Comparison of ENCODE assay signal across 11 cellular contexts in genomic region chr7:155804431-155804831, GRCh38. TPM values are rescaled to one million over a fixed set of nuclear protein-coding genes. Genes with fewer than 3 reads are reported as not detected.
DNase-seq lines count a peak whose midpoint lies in the region; ATAC-seq and TF ChIP-seq lines count a peak whose summit lies in the region.
"Had no signal": no experiment of that assay in that cellular context is flagged by ENCODE, and none has a peak within 500 bp of the region (broad histone marks: within the 10 kb centered on the region; RNA-seq: fewer than 3 reads in every experiment).

No MANE protein-coding gene starts in this region.

- CTCF ChIA-PET in activated CD8-positive, alpha-beta T cell treated with anti-CD3 and anti-CD28 coated beads for 36 hours (lab: Charles Lee), result interaction anchor here (1.4 kb wide), 1 partner anchor 8 kb away, joined by 3 read pairs; the partner anchor contains the start of gene SHH
- CTCF ChIA-PET in activated CD8-positive, alpha-beta T cell treated with anti-CD3 and anti-CD28 coated beads, Interleukin-2, amount 10 ng/mL, durations not matched to agents 7 days and 5 days (lab: Charles Lee), result no interaction called here
- CTCF ChIA-PET in PC-9 (lab: Charles Lee), result no interaction called here

- peak overlapping the region; percentile 71 for H3K4me2 ChIP-seq in PC-9

- POLR2A ChIA-PET in activated CD8-positive, alpha-beta T cell treated with anti-CD3 and anti-CD28 coated beads for 36 hours (lab: Charles Lee), result no interaction called here
- POLR2A ChIA-PET in activated CD8-positive, alpha-beta T cell treated with anti-CD3 and anti-CD28 coated beads, Interleukin-2, amount 10 ng/mL, durations not matched to agents 7 days and 5 days (lab: Charles Lee), result no interaction called here
- POLR2A ChIA-PET in PC-9 (lab: Charles Lee; ENCODE audit: unreplicated experiment), result no interaction called here

- intact Hi-C loops in activated CD8-positive, alpha-beta T cell treated with anti-CD3 and anti-CD28 coated beads for 36 hours (cut with micrococcal nuclease), result loop anchor here (10.0 kb wide), 3 partner anchors 300 to 1210 kb away; partner anchors contain the start of gene MNX1
- intact Hi-C loops in PC-9 (cut with micrococcal nuclease; ENCODE audit: unreplicated experiment), result loop anchor here (10.0 kb wide), 2 partner anchors 840 to 1330 kb away; partner anchors contain the start of genes RNF32 and UBE3C

- no peaks in the 10 kb centered on the region for H4K20me1 ChIP-seq in PC-9 (ENCODE audit: insufficient read depth)

- BruUV-seq in PC-9 (replicated peaks; lab: Mats Ljungman, UMichigan), result no TSS peak

- H3K79me2 ChIP-seq in PC-9 (ENCODE audit: low read depth), result no peaks in the 10 kb centered on the region

- no peak for DNase-seq in activated CD8-positive, alpha-beta T cell treated with anti-CD3 and anti-CD28 coated beads for 36 hours
- DNase-seq in activated CD8-positive, alpha-beta T cell treated with anti-CD3 and anti-CD28 coated beads, Interleukin-2, amount 10 ng/mL, durations not matched to agents 7 days and 5 days, result no peak
- DNase-seq in PC-9 (no peak), iPS-NIHi11 (ENCODE audit: low spot score) (peak; percentile 47), dermis blood vessel endothelial cell (no peak), dedifferentiated amniotic fluid mesenchymal stem cell (ENCODE audit: extremely low spot score) (no peak), A172 (ENCODE audit: low spot score) (no peak)
- DNase-seq: Caco-2, NCI-H2081 treated with DMSO at 0.1 percent for 48 hours had no signal

- H3K36me3 Mint-ChIP-seq in activated CD8-positive, alpha-beta T cell treated with anti-CD3 and anti-CD28 coated beads for 36 hours (ENCODE audit: low read depth), result no peaks in the 10 kb centered on the region
- H3K36me3 Mint-ChIP-seq in activated CD8-positive, alpha-beta T cell treated with anti-CD3 and anti-CD28 coated beads, Interleukin-2, amount 10 ng/mL, durations not matched to agents 7 days and 5 days (ENCODE audit: low read depth), result no peaks in the 10 kb centered on the region
- H3K36me3 Mint-ChIP-seq in stimulated activated memory B cell treated with anti-CD40 and anti-IgM and Interleukin-4, amounts not matched to agents 10 μg/mL and 1 μg/mL and 100 μg/mL, for 72 hours, result no peaks in the 10 kb centered on the region

- no peaks in the 10 kb centered on the region for H3K9me3 ChIP-seq in PC-9 (ENCODE audit: insufficient read depth, low read depth)
- H3K9me3 ChIP-seq: Caco-2, HAP-1 had no signal

- no peaks in the 10 kb centered on the region for H3K9me3 Mint-ChIP-seq in activated CD8-positive, alpha-beta T cell treated with anti-CD3 and anti-CD28 coated beads for 36 hours
- H3K9me3 Mint-ChIP-seq in activated CD8-positive, alpha-beta T cell treated with anti-CD3 and anti-CD28 coated beads, Interleukin-2, amount 10 ng/mL, durations not matched to agents 7 days and 5 days (ENCODE audit: insufficient read depth), result no peaks in the 10 kb centered on the region
- no peaks in the 10 kb centered on the region for H3K9me3 Mint-ChIP-seq in stimulated activated memory B cell treated with anti-CD40 and anti-IgM and Interleukin-4, amounts not matched to agents 10 μg/mL and 1 μg/mL and 100 μg/mL, for 72 hours

- peaks cover 24% of the 10 kb centered on the region for H3K4me1 Mint-ChIP-seq in activated CD8-positive, alpha-beta T cell treated with anti-CD3 and anti-CD28 coated beads for 36 hours (ENCODE audit: low read depth)
- H3K4me1 Mint-ChIP-seq in activated CD8-positive, alpha-beta T cell treated with anti-CD3 and anti-CD28 coated beads, Interleukin-2, amount 10 ng/mL, durations not matched to agents 7 days and 5 days (ENCODE audit: low read depth), result peaks cover 30% of the 10 kb centered on the region
- H3K4me1 Mint-ChIP-seq in stimulated activated memory B cell treated with anti-CD40 and anti-IgM and Interleukin-4, amounts not matched to agents 10 μg/mL and 1 μg/mL and 100 μg/mL, for 72 hours, result peaks cover 42% of the 10 kb centered on the region

- no peak overlapping the region for H3K27ac ChIP-seq in PC-9

- H3K9me2 ChIP-seq in PC-9 (ENCODE audit: insufficient read depth), result no peaks in the 10 kb centered on the region

- no peak for ATAC-seq in activated CD8-positive, alpha-beta T cell treated with anti-CD3 and anti-CD28 coated beads for 36 hours
- no peak for ATAC-seq in activated CD8-positive, alpha-beta T cell treated with anti-CD3 and anti-CD28 coated beads, Interleukin-2, amount 10 ng/mL, durations not matched to agents 7 days and 5 days
- no peak for ATAC-seq in stimulated activated memory B cell treated with anti-CD40 and anti-IgM and Interleukin-4, amounts not matched to agents 10 μg/mL and 1 μg/mL and 100 μg/mL, for 72 hours

- peak overlapping the region; percentile 31 for H3K4me3 Mint-ChIP-seq in activated CD8-positive, alpha-beta T cell treated with anti-CD3 and anti-CD28 coated beads for 36 hours
- H3K4me3 Mint-ChIP-seq in activated CD8-positive, alpha-beta T cell treated with anti-CD3 and anti-CD28 coated beads, Interleukin-2, amount 10 ng/mL, durations not matched to agents 7 days and 5 days, result no peak overlapping the region
- peak overlapping the region; percentile 50 for H3K4me3 Mint-ChIP-seq in stimulated activated memory B cell treated with anti-CD40 and anti-IgM and Interleukin-4, amounts not matched to agents 10 μg/mL and 1 μg/mL and 100 μg/mL, for 72 hours

- peaks cover 63% of the 10 kb centered on the region for H3K27me3 Mint-ChIP-seq in activated CD8-positive, alpha-beta T cell treated with anti-CD3 and anti-CD28 coated beads for 36 hours
- peaks cover 65% of the 10 kb centered on the region for H3K27me3 Mint-ChIP-seq in activated CD8-positive, alpha-beta T cell treated with anti-CD3 and anti-CD28 coated beads, Interleukin-2, amount 10 ng/mL, durations not matched to agents 7 days and 5 days (ENCODE audit: low read depth)
- peaks cover 70% of the 10 kb centered on the region for H3K27me3 Mint-ChIP-seq in stimulated activated memory B cell treated with anti-CD40 and anti-IgM and Interleukin-4, amounts not matched to agents 10 μg/mL and 1 μg/mL and 100 μg/mL, for 72 hours

- H3K4me3 ChIP-seq in PC-9, result peak overlapping the region; percentile 48; the same call in 1 of the 2 replicates

- no peak for TF ChIP-seq CTCF in activated CD8-positive, alpha-beta T cell treated with anti-CD3 and anti-CD28 coated beads for 36 hours (IDR thresholded peaks at IDR 0.05)
- TF ChIP-seq CTCF in PC-9 (conservative IDR thresholded peaks at IDR 0.05), result no peak

- H2AFZ ChIP-seq in PC-9, result no peak overlapping the region

- H3F3A ChIP-seq in PC-9 (ENCODE audit: insufficient read depth, low read depth), result no peaks in the 10 kb centered on the region

- H3K27me3 ChIP-seq in PC-9 (ENCODE audit: insufficient read depth, low read depth), result peaks cover 22% of the 10 kb centered on the region; the same call in 1 of the 2 replicates

- no peaks in the 10 kb centered on the region for H3K36me3 ChIP-seq in PC-9 (ENCODE audit: low read depth)
- H3K36me3 ChIP-seq: HAP-1 had no signal

- H3K27ac Mint-ChIP-seq in activated CD8-positive, alpha-beta T cell treated with anti-CD3 and anti-CD28 coated beads for 36 hours, result no peak overlapping the region
- no peak overlapping the region for H3K27ac Mint-ChIP-seq in activated CD8-positive, alpha-beta T cell treated with anti-CD3 and anti-CD28 coated beads, Interleukin-2, amount 10 ng/mL, durations not matched to agents 7 days and 5 days
- no peak overlapping the region for H3K27ac Mint-ChIP-seq in stimulated activated memory B cell treated with anti-CD40 and anti-IgM and Interleukin-4, amounts not matched to agents 10 μg/mL and 1 μg/mL and 100 μg/mL, for 72 hours

- no peaks in the 10 kb centered on the region for H3K4me1 ChIP-seq in PC-9 (replicated peaks; ENCODE audit: insufficient read depth)

RNA-seq across cellular contexts. Expression of gene SHH, which starts 7.8 kb away (rescaled TPM):
- total RNA-seq in activated CD8-positive, alpha-beta T cell treated with anti-CD3 and anti-CD28 coated beads for 36 hours, result not detected
- under 1 TPM in 1 of 2 experiments, not detected in 1; 0.08 TPM for total RNA-seq in activated CD8-positive, alpha-beta T cell treated with anti-CD3 and anti-CD28 coated beads, Interleukin-2, amount 10 ng/mL, durations not matched to agents 7 days and 5 days
- total RNA-seq in PC-9 (2021) (not detected in 2 replicates), dermis blood vessel endothelial cell (0.05 TPM in 1 of 2 replicates, not detected in the other)
- 0.03 and 0.12 TPM in 2 replicates for total RNA-seq in A172 (2014; rRNA removed; shearing (Covaris generic))
